27 cellular contexts compared by ENCODE assay signal in the genomic region with DNA sequence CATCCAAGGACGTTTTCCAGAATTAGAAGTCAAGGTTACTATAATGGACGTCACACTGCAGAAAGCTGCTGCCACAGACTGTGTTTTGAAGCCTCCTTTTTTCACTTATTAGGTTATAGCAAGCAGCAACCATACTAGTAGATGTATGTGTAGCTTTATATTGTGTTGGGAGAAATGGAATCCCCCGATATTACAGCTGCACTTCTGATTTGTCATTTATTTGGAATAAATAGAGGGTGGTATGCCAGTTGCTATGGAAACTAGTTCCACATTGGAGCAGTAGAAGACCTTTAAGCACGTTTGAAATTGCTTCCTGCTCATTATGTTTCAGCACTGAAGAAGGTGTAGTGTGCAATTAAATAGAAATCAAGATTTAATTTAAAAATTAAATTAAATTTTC.
DNase-seq lines count a peak whose midpoint lies in the region; ATAC-seq, FAIRE-seq and TF ChIP-seq lines count a peak whose summit lies in the region.
"Had no signal": no experiment of that assay in that cellular context is flagged by ENCODE, and none has a peak within 500 bp of the region (broad histone marks: within the 10 kb centered on the region; RNA-seq: fewer than 3 reads in every experiment).

No MANE protein-coding gene starts in this region.

- no peak for FAIRE-seq in HTR-8/SVneo (lab: Jason Lieb, UNC)
- FAIRE-seq: A204.1, astrocyte, endometrium, H1 had no signal

- TF ChIP-seq CTCF in lower leg skin (IDR thresholded peaks at IDR 0.05): no peak

- H3K4me3 ChIP-seq in lower leg skin (ENCODE audit: low read depth, poor library complexity, severe bottlenecking): no peak overlapping the region
- H3K4me3 ChIP-seq: gastrocnemius medialis, hepatocyte, thoracic aorta, uterus had no signal

- intact Hi-C loops in lower leg skin (cut with DNase I; ENCODE audit: low total_unique reads): no loop called here

- ATAC-seq in GM18909 (IDR thresholded peaks at IDR 0.05; ENCODE audit: poor library complexity, unreplicated experiment): no peak
- ATAC-seq: activated CD8-positive, alpha-beta T cell treated with anti-CD3 and anti-CD28 coated beads for 36 hours; activated T-helper 17 cell treated with anti-CD3 and anti-CD28 coated beads, Interleukin-2, amount 50 U/mL, for 72 hours; gastrocnemius medialis; left lobe of liver had no signal

- DNase-seq in SHP77 (lab: John Stamatoyannopoulos, UW): peak; percentile 18 to 37
- DNase-seq in SHP77 treated with DMSO at 0.1 percent for 48 hours (lab: John Stamatoyannopoulos, UW): no peak
- DNase-seq in NCI-H446 (lab: John Stamatoyannopoulos, UW): peak; percentile 40 to 57
- DNase-seq in cerebellar cortex (ENCODE audit: low spot score): peak; percentile 63
- DNase-seq in HTR-8/SVneo (ENCODE audit: insufficient read length, low spot score): no peak
- no peak for DNase-seq in NCI-H2029 (lab: John Stamatoyannopoulos, UW)
- DNase-seq in lower leg skin (ENCODE audit: low spot score in 2 of 2): no peak
- DNase-seq: activated CD8-positive, alpha-beta T cell treated with anti-CD3 and anti-CD28 coated beads for 36 hours; activated naive CD8-positive, alpha-beta T cell treated with anti-CD3 and anti-CD28 coated beads for 36 hours; CD8-positive, alpha-beta memory T cell; central memory CD4-positive, alpha-beta T cell; dermis blood vessel endothelial cell; gastrocnemius medialis; mesendoderm; MV-4-11; NCI-H524 treated with DMSO at 0.1 percent for 48 hours; stimulated activated naive CD4-positive, alpha-beta T cell treated with Interleukin-2 at 50 U/mL for 16 hours; uterus had no signal

- TF ChIP-seq POLR2A in lower leg skin (IDR thresholded peaks at IDR 0.05): no peak

- WGBS in lower leg skin, 2 donors: 42 to 59% methylated on average over 4 of the region's 4 CpGs

Comparison
In these comparisons a context has a peak if more than half of its experiments do, and no peak if none do; other contexts are left out.
1. DNase-seq: peak in SHP77 (2 of 2), NCI-H446 (2 of 2) and cerebellar cortex (single experiment); none in SHP77 treated with DMSO at 0.1 percent for 48 hours (single experiment), HTR-8/SVneo (single experiment), NCI-H2029 (single experiment) and lower leg skin (0 of 2).